8 cellular contexts compared by ENCODE assay signal in the genomic region with DNA sequence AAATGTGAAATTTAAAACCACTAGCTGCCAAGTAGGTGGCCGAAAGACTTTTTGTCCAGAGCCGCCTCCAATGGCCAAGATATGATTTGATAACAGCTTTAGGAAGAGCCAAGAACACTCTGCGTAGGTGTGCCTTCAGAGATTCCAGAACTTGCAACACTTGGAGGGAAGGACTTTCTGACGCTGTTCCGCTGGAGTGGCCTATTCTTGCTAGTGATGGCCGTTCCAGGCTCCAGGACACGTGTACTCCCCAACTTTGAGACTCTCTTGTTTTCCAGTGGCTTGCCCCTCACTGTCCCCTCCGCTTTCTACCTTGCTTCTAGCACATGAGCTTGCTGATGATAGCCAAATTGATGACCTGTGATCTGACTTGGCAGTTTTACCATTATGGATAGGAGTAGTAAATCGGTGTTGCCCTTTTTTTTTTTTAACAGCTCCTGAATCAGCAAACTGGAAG. TPM values are rescaled to one million over a fixed set of nuclear protein-coding genes. Genes with fewer than 3 reads are reported as not detected.
DNase-seq lines count a peak whose midpoint lies in the region; TF ChIP-seq lines count a peak whose summit lies in the region.

No MANE protein-coding gene starts in this region.

- peaks cover 31% of the 10 kb centered on the region for H3K4me1 ChIP-seq in OCI-LY3 (ENCODE audit: low read length)
- H3K4me1 ChIP-seq in spleen: peaks cover 30 to 70% (median 60%) of the 10 kb centered on the region in 6 donors

- H3K9ac ChIP-seq in OCI-LY3 (ENCODE audit: low read length): peak overlapping the region; percentile 91

- H2AFZ ChIP-seq in OCI-LY3 (ENCODE audit: low read depth, low read length): no peak overlapping the region

- TF ChIP-seq POLR2A in spleen (IDR thresholded peaks at IDR 0.05): no peak

- peaks cover 20% of the 10 kb centered on the region for H4K20me1 ChIP-seq in OCI-LY3 (ENCODE audit: insufficient read depth, low read length)

- H3K4me3 ChIP-seq in OCI-LY3 (ENCODE audit: low read length) (peak overlapping the region; percentile 94), spleen (peak overlapping the region; percentile 66 to 91 (median 88))

- H3K36me3 ChIP-seq in OCI-LY3 (replicated peaks; ENCODE audit: low read depth, low read length): peaks cover 43% of the 10 kb centered on the region
- H3K36me3 ChIP-seq in spleen: peaks cover 2 to 30% (median 22%) of the 10 kb centered on the region in 6 donors

- H3K9me3 ChIP-seq in OCI-LY3 (ENCODE audit: insufficient read depth, low read length): no peaks in the 10 kb centered on the region
- no peaks in the 10 kb centered on the region for H3K9me3 ChIP-seq in spleen

- H3K36me3 Mint-ChIP-seq in activated T-cell treated with anti-CD3 and anti-CD28 coated beads, Interleukin-2, amount 50 U/mL, for 24 hours (ENCODE audit: low read depth): peaks cover 69% of the 10 kb centered on the region

- H3K27me3 Mint-ChIP-seq in activated T-cell treated with anti-CD3 and anti-CD28 coated beads, Interleukin-2, amount 50 U/mL, for 24 hours: no peaks in the 10 kb centered on the region

- peak overlapping the region; percentile 94 for H3K4me2 ChIP-seq in OCI-LY3 (ENCODE audit: low read length)

- H3K27ac ChIP-seq in OCI-LY3 (ENCODE audit: low read length): no peak overlapping the region
- peak overlapping the region; percentile 90 to 99 (median 96) for H3K27ac ChIP-seq in spleen

- TF ChIP-seq CTCF in OCI-LY3 (IDR thresholded peaks at IDR 0.05; ENCODE audit: low read depth, low read length) (no peak), spleen (IDR thresholded peaks at IDR 0.05 in 8 of 11, conservative IDR thresholded peaks at IDR 0.05 in 3 of 11) (no peak)

- no peak for DNase-seq in activated T-cell treated with anti-CD3 and anti-CD28 coated beads, Interleukin-2, amount 50 U/mL, for 24 hours
- DNase-seq in activated T-cell treated with anti-CD3 and anti-CD28 coated beads for 4 hours (no peak), cerebellum (ENCODE audit: low spot score) (peak; percentile 34), kidney tubule cell (ENCODE audit: low spot score) (peak; percentile 56), spleen (no peak), COR-L47 (lab: John Stamatoyannopoulos, UW) (no peak), SHP77 treated with DMSO at 0.1 percent for 48 hours (lab: John Stamatoyannopoulos, UW) (no peak)

- no peaks in the 10 kb centered on the region for H3K9me3 Mint-ChIP-seq in activated T-cell treated with anti-CD3 and anti-CD28 coated beads, Interleukin-2, amount 50 U/mL, for 24 hours

- H3K27me3 ChIP-seq in OCI-LY3 (ENCODE audit: low read depth, low read length): no peaks in the 10 kb centered on the region
- no peaks in the 10 kb centered on the region for H3K27me3 ChIP-seq in spleen (replicated peaks in 1 of 7)

- 13 to 19% (median 14%) methylated on average over 9 of the region's 9 CpGs for WGBS in spleen, 5 donors

- peak overlapping the region; percentile 93 for H3K27ac Mint-ChIP-seq in activated T-cell treated with anti-CD3 and anti-CD28 coated beads, Interleukin-2, amount 50 U/mL, for 24 hours

- H3K4me1 Mint-ChIP-seq in activated T-cell treated with anti-CD3 and anti-CD28 coated beads, Interleukin-2, amount 50 U/mL, for 24 hours (ENCODE audit: low read depth): peaks cover 73% of the 10 kb centered on the region

- H3K79me2 ChIP-seq in OCI-LY3 (ENCODE audit: low read length): peaks cover 35% of the 10 kb centered on the region

- intact Hi-C loops in spleen (cut with DNase I; ENCODE audit: low total_unique reads): loop anchor here (5.0 kb wide), 1 partner anchor 684 kb away; no protein-coding TSS in a partner anchor

- H3K4me3 Mint-ChIP-seq in activated T-cell treated with anti-CD3 and anti-CD28 coated beads, Interleukin-2, amount 50 U/mL, for 24 hours: peak overlapping the region; percentile 92

RNA-seq across cellular contexts. Expression of a gene that starts 1.0 kb away (rescaled TPM):
- total RNA-seq in cerebellum (35.6 TPM), spleen (100 to 1,000 TPM; 122 to 197 (median 143) TPM)
- 100 to 1,000 TPM; 133 to 240 (median 154) TPM for polyA plus RNA-seq in spleen

Comparison
In these comparisons a context has a peak if more than half of its experiments do, and no peak if none do; other contexts are left out.
1. DNase-seq: peak in cerebellum (single experiment) and kidney tubule cell (single experiment); none in activated T-cell treated with anti-CD3 and anti-CD28 coated beads, Interleukin-2, amount 50 U/mL, for 24 hours (single experiment), activated T-cell treated with anti-CD3 and anti-CD28 coated beads for 4 hours (single experiment), spleen (single experiment), COR-L47 (single experiment) and SHP77 treated with DMSO at 0.1 percent for 48 hours (single experiment).